27 cellular contexts compared by ENCODE assay signal in genomic region chr20:36196676-36197075, GRCh38.
"Had no signal": no experiment of that assay in that cellular context is flagged by ENCODE, and none has a peak within 500 bp of the region (broad histone marks: within the 10 kb centered on the region; RNA-seq: fewer than 3 reads in every experiment).

No MANE protein-coding gene starts in this region.

- H3K9me3 ChIP-seq: neutrophil, ovary, stomach, thoracic aorta, tibial artery, upper lobe of right lung had no signal

- H3K4me1 ChIP-seq: neural progenitor cell, tibial artery, upper lobe of right lung had no signal

- ATAC-seq: left lobe of liver; natural killer cell; right cardiac atrium; sciatic nerve; stimulated activated naive B cell treated with anti-CD40 and anti-IgM and Interleukin-4, amounts not matched to agents 10 μg/mL and 1 μg/mL and 100 μg/mL, for 72 hours; stimulated activated naive CD8-positive, alpha-beta T cell treated with anti-CD3 and anti-CD28 coated beads, Interleukin-15, Interleukin-2, amounts not matched to agents 100 U/mL and 50 U/mL, for 24 hours; upper lobe of right lung had no signal

- DNase-seq: head of caudate nucleus; hypothalamus; islet precursor cell; mesendoderm; naive B cell; natural killer cell; nephron progenitor cell; occipital lobe; ovary; stimulated activated CD4-positive, alpha-beta T cell treated with anti-CD3 and anti-CD28 coated beads, Interleukin-12 subunit alpha, Interleukin-12 subunit beta, amount 100 ng/mL, for 4 hours; stimulated activated CD4-positive, alpha-beta T cell treated with anti-CD3 and anti-CD28 coated beads, Interleukin-15, amount 100 ng/mL, for 24 hours; stimulated activated CD4-positive, alpha-beta T cell treated with anti-CD3 and anti-CD28 coated beads, Interleukin-2, amount 100 ng/mL, for 24 hours; stimulated activated CD4-positive, alpha-beta T cell treated with anti-CD3 and anti-CD28 coated beads, Interleukin-4, amount 100 ng/mL, for 1 hour; stimulated activated naive B cell treated with anti-CD40 and anti-IgM and Interleukin-4, amounts not matched to agents 10 μg/mL and 1 μg/mL and 100 μg/mL, for 72 hours; stimulated activated naive CD8-positive, alpha-beta T cell treated with anti-CD3 and anti-CD28 coated beads, Interleukin-15, Interleukin-2, amounts not matched to agents 100 U/mL and 50 U/mL, for 24 hours; stomach; tibial artery; trophoblast cell; upper lobe of right lung had no signal

- H3K4me3 ChIP-seq: lung, neural progenitor cell, ovary, skin epidermis, stomach, thoracic aorta, tibial artery, upper lobe of right lung had no signal

- H3K36me3 ChIP-seq: neural progenitor cell, neutrophil, ovary had no signal

- H3K27ac ChIP-seq: neural progenitor cell, neutrophil, ovary, skin epidermis, stomach, thoracic aorta, tibial artery, upper lobe of right lung had no signal

- H3K27me3 ChIP-seq: neural progenitor cell, ovary, stomach, tibial artery, upper lobe of right lung had no signal
